In the genomic region with DNA sequence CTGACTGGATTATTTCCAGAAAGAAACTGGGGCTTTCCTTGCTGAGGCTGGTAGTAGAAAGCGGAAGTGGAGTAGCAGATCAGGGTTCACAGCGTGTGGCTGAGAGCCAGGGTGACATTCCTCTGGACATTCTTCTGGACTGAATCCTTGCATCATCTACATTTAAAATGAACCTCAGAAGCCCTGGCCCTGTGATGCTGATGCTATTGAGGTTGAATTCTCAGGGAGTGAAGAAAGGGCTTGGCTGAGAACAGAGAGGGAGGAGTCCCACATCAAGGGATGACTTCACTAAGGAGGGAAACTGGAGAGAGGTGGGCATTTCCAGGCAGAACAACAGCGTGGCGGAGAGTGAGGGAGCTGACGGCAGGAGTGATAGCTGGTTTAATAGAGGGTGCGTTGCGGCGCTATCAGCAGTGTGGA, we compare ENCODE assay signal across 10 cellular contexts.
DNase-seq lines count a peak whose midpoint lies in the region; ATAC-seq and TF ChIP-seq lines count a peak whose summit lies in the region.
"Had no signal": no experiment of that assay in that cellular context is flagged by ENCODE, and none has a peak within 500 bp of the region (broad histone marks: within the 10 kb centered on the region; RNA-seq: fewer than 3 reads in every experiment).

No MANE protein-coding gene starts in this region.

- no peak overlapping the region for H3K4ac ChIP-seq in trophoblast cell (ENCODE audit: low read depth, low read length)

- no peak overlapping the region for H3K18ac ChIP-seq in trophoblast cell (ENCODE audit: low read length)

- H2BK120ac ChIP-seq in trophoblast cell (ENCODE audit: insufficient read depth, low read length, poor library complexity) = no peak overlapping the region

- no peak overlapping the region for H3K4me2 ChIP-seq in trophoblast cell (ENCODE audit: low read length)

- DNase-seq in Right ventricle myocardium inferior (ENCODE audit: missing footprints) (peak; percentile 85), cardiac septum (ENCODE audit: low spot score) (no peak), RPMI7951 (ENCODE audit: low read depth) (peak; percentile 99), fibroblast of pulmonary artery (ENCODE audit: low read depth) (peak; percentile 99), trophoblast cell (peak; percentile 73 to 79), DMS114 treated with DMSO at 0.1 percent for 48 hours (lab: John Stamatoyannopoulos, UW; ENCODE audit: unreplicated experiment) (no peak), DMS53 treated with DMSO at 0.1 percent for 48 hours (lab: John Stamatoyannopoulos, UW; ENCODE audit: unreplicated experiment) (no peak)
- DNase-seq: activated B cell treated with CpG ODN at 0.5 μM for 24 hours had no signal

- TF ChIP-seq CTCF in fibroblast of pulmonary artery (IDR thresholded peaks at IDR 0.05; ENCODE audit: low read length, missing control alignments) = no peak

- no peaks in the 10 kb centered on the region for H3K27me3 ChIP-seq in trophoblast cell (ENCODE audit: insufficient read depth, low read length)

- H3K9me3 ChIP-seq in trophoblast cell (ENCODE audit: insufficient read depth, low read depth, low read length) = no peaks in the 10 kb centered on the region

- H2BK12ac ChIP-seq in trophoblast cell (ENCODE audit: low read length) = no peak overlapping the region

- H4K91ac ChIP-seq in trophoblast cell (ENCODE audit: low read depth, low read length) = no peak overlapping the region

- H2AFZ ChIP-seq in trophoblast cell (ENCODE audit: insufficient read depth, low read length, poor library complexity) = no peak overlapping the region

- intact Hi-C loops in Right ventricle myocardium inferior (cut with DNase I) = no loop called here
- intact Hi-C loops in cardiac septum (cut with DNase I) = loop anchor here (1.0 kb wide), 1 partner anchor 53 kb away; no protein-coding TSS in a partner anchor

- H3K4me3 ChIP-seq in fibroblast of pulmonary artery (replicated peaks; ENCODE audit: low read depth, low read length) = no peak overlapping the region
- no peak overlapping the region for H3K4me3 ChIP-seq in trophoblast cell (ENCODE audit: low read depth, low read length)

- ATAC-seq in Right ventricle myocardium inferior (peak; percentile 75), HG03439 (IDR thresholded peaks at IDR 0.05; ENCODE audit: unreplicated experiment) (no peak)

- H3K4me1 ChIP-seq in trophoblast cell (ENCODE audit: control insufficient read depth in 1 of 2, insufficient read depth in 2 of 2, low read length in 2 of 2) = peaks cover 8% of the 10 kb centered on the region in 2 experiments

- no peak overlapping the region for H3K14ac ChIP-seq in trophoblast cell (ENCODE audit: low read length)

- H3K79me2 ChIP-seq in trophoblast cell (ENCODE audit: control insufficient read depth, insufficient read depth, low read length, poor library complexity) = no peaks in the 10 kb centered on the region

- no peak overlapping the region for H4K8ac ChIP-seq in trophoblast cell (ENCODE audit: low read depth, low read length)

- no peak overlapping the region for H2AK5ac ChIP-seq in trophoblast cell (ENCODE audit: low read length)

- no peak overlapping the region for H3K9ac ChIP-seq in trophoblast cell (ENCODE audit: low read length)

- peaks cover 2% of the 10 kb centered on the region for H3K79me1 ChIP-seq in trophoblast cell (ENCODE audit: low read length)

- H4K12ac ChIP-seq in trophoblast cell (ENCODE audit: low read depth, low read length) = no peak overlapping the region

- no peak overlapping the region for H3K27ac ChIP-seq in trophoblast cell (ENCODE audit: low read depth, low read length)
- H3K27ac ChIP-seq: C4-2B had no signal

- WGBS in trophoblast cell (ENCODE audit: extremely low coverage, insufficient coverage, insufficient read length) = no CpG with 5 or more reads among the region's 8 CpGs

- H3K23ac ChIP-seq in trophoblast cell (ENCODE audit: low read length) = no peak overlapping the region

- no peaks in the 10 kb centered on the region for H3K36me3 ChIP-seq in trophoblast cell (ENCODE audit: control insufficient read depth in 1 of 2, insufficient read depth in 2 of 2, low read length in 2 of 2)

- no peak overlapping the region for H2BK5ac ChIP-seq in trophoblast cell (ENCODE audit: low read depth, low read length, poor library complexity)

Comparison
In these comparisons a context has a peak if more than half of its experiments do, and no peak if none do; other contexts are left out.
1. DNase-seq: peak in Right ventricle myocardium inferior (single experiment), RPMI7951 (single experiment), fibroblast of pulmonary artery (single experiment) and trophoblast cell (2 of 2); none in cardiac septum (single experiment), DMS114 treated with DMSO at 0.1 percent for 48 hours (single experiment) and DMS53 treated with DMSO at 0.1 percent for 48 hours (single experiment).